In genomic region chr6:31551371-31551770, GRCh38 we compare ENCODE assay signal across 1 cellular context.
A peak's percentile ranks its signal among the peaks of the same experiment; 100 is the strongest.
TF ChIP-seq lines count a peak whose summit lies in the region.
"Not testable (repeated sequence)": the region's sequence is repeated elsewhere in the genome, so short reads cannot be mapped to it uniquely, and the experiment has no call there.

No MANE protein-coding gene starts in this region.

TF ChIP-seq in HepG2, 621 proteins besides CTCF, POLR2A, EP300 and RAD21:
- not testable (repeated sequence) for TF ChIP-seq FOXA1 (IDR thresholded peaks at IDR 0.05)
- TF ChIP-seq FOXA1 (CRISPR knock-in tag; IDR thresholded peaks at IDR 0.05) (peak; percentile 73), STAG1 (CRISPR knock-in tag; IDR thresholded peaks at IDR 0.05) (peak; percentile 73), FOXA3 (CRISPR knock-in tag; IDR thresholded peaks at IDR 0.05) (peak; percentile 31; the same call in 1 of the 2 replicates), SMC3 (IDR thresholded peaks at IDR 0.05; ENCODE audit: low read length) (peak; percentile 65)
